ENCODE assay signal across 8 cellular contexts in genomic region chr15:50134524-50135024, GRCh38. TPM values are rescaled to one million over a fixed set of nuclear protein-coding genes. Genes with fewer than 3 reads are reported as not detected.
DNase-seq lines count a peak whose midpoint lies in the region; ATAC-seq and TF ChIP-seq lines count a peak whose summit lies in the region.

No MANE protein-coding gene starts in this region.

- no peaks in the 10 kb centered on the region for H3K27me3 Mint-ChIP-seq in CD14-positive monocyte (ENCODE audit: low read depth in 3 of 3)

- peaks cover 0 to 4% (median 0%) of the 10 kb centered on the region in 7 donors for H3K9me3 Mint-ChIP-seq in CD14-positive monocyte

- intact Hi-C loops in CD14-positive monocyte (cut with micrococcal nuclease) = no loop called here

- H3K27ac Mint-ChIP-seq in CD14-positive monocyte = peak overlapping the region; percentile 85 to 96 (median 92)

- H3K4me3 Mint-ChIP-seq in CD14-positive monocyte = peak overlapping the region in 1 of 2 donors; percentile 52

- TF ChIP-seq CTCF in CD14-positive monocyte (IDR thresholded peaks at IDR 0.05) = no peak
- TF ChIP-seq CTCF in cardiac fibroblast (IDR thresholded peaks at IDR 0.05; ENCODE audit: low read depth, low read length) = no peak

- H3K4me1 Mint-ChIP-seq in CD14-positive monocyte = peaks cover 34% of the 10 kb centered on the region

- peaks cover 0 to 3% of the 10 kb centered on the region in 2 donors for H3K36me3 Mint-ChIP-seq in CD14-positive monocyte

- DNase-seq in CD14-positive monocyte (ENCODE audit: low spot score) (no peak), KG1 (lab: John Stamatoyannopoulos, UW) (peak; percentile 68), cardiac fibroblast (ENCODE audit: low read depth in 2 of 2) (peak; percentile 68 to 84), renal cortical epithelial cell (ENCODE audit: low read depth) (peak; percentile 81), NCI-H69 (lab: John Stamatoyannopoulos, UW) (no peak), COLO668 (lab: John Stamatoyannopoulos, UW; ENCODE audit: unreplicated experiment) (no peak), SK-N-DZ (ENCODE audit: low spot score) (no peak)

- peak; percentile 85 for ATAC-seq in GM21717 (IDR thresholded peaks at IDR 0.05; ENCODE audit: unreplicated experiment)

- H3K4me3 ChIP-seq in cardiac fibroblast (replicated peaks in 1 of 2; ENCODE audit: low read depth in 2 of 2, low read length in 2 of 2) = no peak overlapping the region

RNA-seq across cellular contexts. Expression of gene ATP8B4, which starts 15.5 kb away (rescaled TPM):
- polyA plus RNA-seq in CD14-positive monocyte = 1 to 10 TPM; 6.1 to 6.8 TPM
- 0.30 and 1.6 TPM in 2 replicates for total RNA-seq in renal cortical epithelial cell
- polyA plus RNA-seq in SK-N-DZ (2014; cell fraction: cytosol; rRNA removed) = not detected in 2 replicates
- polyA plus RNA-seq in SK-N-DZ (2014; cell fraction: nucleus; rRNA removed) = 0.11 and 0.12 TPM in 2 replicates

RNA-seq across cellular contexts. Expression of gene SLC27A2, which starts 47.4 kb away (rescaled TPM):
- polyA plus RNA-seq in CD14-positive monocyte = under 1 TPM in 1 of 2 donors, not detected in 1; 0.13 TPM
- total RNA-seq in renal cortical epithelial cell = 2.8 and 6.8 TPM in 2 replicates
- polyA plus RNA-seq in SK-N-DZ (2014; cell fraction: cytosol; rRNA removed) = 2.2 and 9.9 TPM in 2 replicates
- 1.1 and 1.2 TPM in 2 replicates for polyA plus RNA-seq in SK-N-DZ (2014; cell fraction: nucleus; rRNA removed)

Comparison
In these comparisons a context has a peak if more than half of its experiments do, and no peak if none do; other contexts are left out.
1. DNase-seq: peak in KG1 (single experiment), cardiac fibroblast (2 of 2) and renal cortical epithelial cell (single experiment); none in CD14-positive monocyte (single experiment), NCI-H69 (single experiment), COLO668 (single experiment) and SK-N-DZ (single experiment).